In genomic region chr1:23825762-23826522, GRCh38 we compare ENCODE assay signal across 8 cellular contexts. TPM values are rescaled to one million over a fixed set of nuclear protein-coding genes. Genes with fewer than 3 reads are reported as not detected.
A peak's percentile ranks its signal among the peaks of the same experiment; 100 is the strongest.
DNase-seq lines count a peak whose midpoint lies in the region; ATAC-seq and TF ChIP-seq lines count a peak whose summit lies in the region.

No MANE protein-coding gene starts in this region.

- H3K4me1 ChIP-seq in A673 (ENCODE audit: insufficient read depth, low read length, poor library complexity, severe bottlenecking) (peaks cover 12% of the 10 kb centered on the region), Panc1 (ENCODE audit: control insufficient read depth, insufficient read depth, low read length) (0 out of 2 replicates have a peak, but pooled peaks cover 5% of the 10 kb centered on the region), esophagus muscularis mucosa (peaks cover 9 to 31% (median 13%) of the 10 kb centered on the region in 4 donors)

- POLR2A ChIA-PET in A673 (lab: Charles Lee; ENCODE audit: low non-redundant PET) = interaction anchor here (0.6 kb wide), 1 partner anchor 810 kb away, joined by 3 read pairs; the partner anchor contains the start of gene TEX46
- POLR2A ChIA-PET in Panc1 (lab: Charles Lee) = interaction anchor here (0.6 kb wide), 1 partner anchor 19 kb away, joined by 4 read pairs; no protein-coding TSS in a partner anchor

- intact Hi-C loops in A673 (cut with micrococcal nuclease; ENCODE audit: unreplicated experiment) (no loop called here), Panc1 (cut with micrococcal nuclease; ENCODE audit: unreplicated experiment) (no loop called here), esophagus muscularis mucosa (cut with DNase I) (no loop called here)

- H3K27ac ChIP-seq in A673 (ENCODE audit: low read depth, low read length, poor library complexity, severe bottlenecking) (peak overlapping the region; percentile 93), Panc1 (ENCODE audit: low read length) (peak overlapping the region; percentile 91), esophagus muscularis mucosa (replicated peaks in 1 of 4) (peak overlapping the region; percentile 92 to 96 (median 94))

- H3K4me3 ChIP-seq in A673 (ENCODE audit: low read depth, low read length, poor library complexity, severe bottlenecking) = peak overlapping the region; percentile 82
- H3K4me3 ChIP-seq in Panc1 (ENCODE audit: low read depth in 2 of 2, low read length in 2 of 2) = peak overlapping the region; percentile 87 to 99
- H3K4me3 ChIP-seq in esophagus muscularis mucosa = peak overlapping the region; percentile 81 to 99 (median 86)
- peak overlapping the region; percentile 97 for H3K4me3 ChIP-seq in retinal pigment epithelial cell (ENCODE audit: low read length)

- BruUV-seq in A673 (replicated peaks; lab: Mats Ljungman, UMichigan) = TSS peak; percentile 75
- BruUV-seq in Panc1 (replicated peaks; lab: Mats Ljungman, UMichigan) = no TSS peak

- ATAC-seq in GM19372 (IDR thresholded peaks at IDR 0.05; ENCODE audit: low read depth, unreplicated experiment) (peak; percentile 41), Panc1 (peak; percentile 35), HG02678 (IDR thresholded peaks at IDR 0.05; ENCODE audit: unreplicated experiment) (no peak)

- H3K36me3 ChIP-seq in A673 (ENCODE audit: insufficient read depth, low read length, poor library complexity, severe bottlenecking) (no peaks in the 10 kb centered on the region), Panc1 (ENCODE audit: control insufficient read depth, insufficient read depth, low read length) (no peaks in the 10 kb centered on the region; the same call in 1 of the 2 replicates), esophagus muscularis mucosa (no peaks in the 10 kb centered on the region)

- in situ Hi-C loops in Panc1 (cut with HindIII; ENCODE audit: low pct_unique_long_range_greater_than_20kb, low sequenced_read_pairs) = no loop called here

- TF ChIP-seq EP300 in esophagus muscularis mucosa (IDR thresholded peaks at IDR 0.05) = no peak

- no peak for TF ChIP-seq POLR2A in esophagus muscularis mucosa (IDR thresholded peaks at IDR 0.05; ENCODE audit: low read depth)

- H3K27me3 ChIP-seq in A673 (replicated peaks; ENCODE audit: insufficient read depth, low read depth, low read length, poor library complexity) = no peaks in the 10 kb centered on the region
- H3K27me3 ChIP-seq in Panc1 (ENCODE audit: control insufficient read depth, insufficient read depth, low read length) = no peaks in the 10 kb centered on the region
- H3K27me3 ChIP-seq in esophagus muscularis mucosa = no peaks in the 10 kb centered on the region

- DNase-seq in A673 (ENCODE audit: low spot score) (no peak), Panc1 (ENCODE audit: low read depth, low spot score) (no peak), esophagus muscularis mucosa (ENCODE audit: extremely low spot score) (no peak), retinal pigment epithelial cell (ENCODE audit: low read depth) (no peak), GM19240 (ENCODE audit: insufficient read length, low spot score) (no peak)
- DNase-seq in activated CD4-positive, alpha-beta T cell treated with anti-CD3 and anti-CD28 coated beads, Interleukin-2, amount 50 U/mL, for 4 hours = no peak

- 67% methylated on average over 24 of the region's 24 CpGs for WGBS in esophagus muscularis mucosa

- CTCF ChIA-PET in A673 (lab: Charles Lee) (interaction anchor here (0.6 to 1.0 kb wide), 3 partner anchors 15 to 91 kb away, joined by 4 to 6 read pairs (median 5); no protein-coding TSS in a partner anchor), Panc1 (lab: Charles Lee) (no interaction called here)

- no peaks in the 10 kb centered on the region for H3K9me3 ChIP-seq in A673 (ENCODE audit: low read depth, low read length, poor library complexity, severe bottlenecking)
- H3K9me3 ChIP-seq in Panc1 (ENCODE audit: control insufficient read depth, insufficient read depth, low read depth, low read length) = no peaks in the 10 kb centered on the region
- H3K9me3 ChIP-seq in esophagus muscularis mucosa = no peaks in the 10 kb centered on the region

- TF ChIP-seq CTCF in A673 (conservative IDR thresholded peaks at IDR 0.05; ENCODE audit: low read depth, low read length) (no peak), Panc1 (IDR thresholded peaks at IDR 0.05) (no peak), esophagus muscularis mucosa (IDR thresholded peaks at IDR 0.05) (no peak), retinal pigment epithelial cell (conservative IDR thresholded peaks at IDR 0.05; ENCODE audit: low read depth, low read length) (no peak)

RNA-seq across cellular contexts. Expression of gene HMGCL, which starts 0.7 kb away (rescaled TPM):
- total RNA-seq in A673 (2021) (13.9 and 17.1 TPM in 2 replicates), Panc1 (2021; ENCODE audit: unreplicated experiment) (30.8 TPM), esophagus muscularis mucosa (10 to 100 TPM; 25.5 to 50.0 (median 43.9) TPM)
- polyA plus RNA-seq in Panc1 (2012; ENCODE audit: insufficient read length) = 34.1 TPM

RNA-seq across cellular contexts. Expression of gene GALE, which starts 25.4 kb away (rescaled TPM):
- 42.7 and 49.3 TPM in 2 replicates for total RNA-seq in A673 (2021)
- total RNA-seq in Panc1 (2021; ENCODE audit: unreplicated experiment) = 114 TPM
- 112 TPM for polyA plus RNA-seq in Panc1 (2012; ENCODE audit: insufficient read length)
- 10 to 100 TPM in 3 of 4 donors, 1 to 10 TPM in 1; 7.1 to 13.6 (median 12.8) TPM for total RNA-seq in esophagus muscularis mucosa

RNA-seq across cellular contexts. Expression of gene LYPLA2, which starts 35.0 kb away (rescaled TPM):
- 54.5 and 66.2 TPM in 2 replicates for total RNA-seq in A673 (2021)
- 82.9 TPM for total RNA-seq in Panc1 (2021; ENCODE audit: unreplicated experiment)
- polyA plus RNA-seq in Panc1 (2012; ENCODE audit: insufficient read length) = 106 TPM
- 10 to 100 TPM; 32.8 to 51.4 (median 40.8) TPM for total RNA-seq in esophagus muscularis mucosa

RNA-seq across cellular contexts. Expression of gene FUCA1, which starts 42.1 kb away (rescaled TPM):
- total RNA-seq in A673 (2021) (8.9 and 12.1 TPM in 2 replicates), Panc1 (2021; ENCODE audit: unreplicated experiment) (14.3 TPM), esophagus muscularis mucosa (10 to 100 TPM; 20.0 to 25.9 (median 25.2) TPM)
- polyA plus RNA-seq in Panc1 (2012; ENCODE audit: insufficient read length) = 9.8 TPM

RNA-seq across cellular contexts. Expression of gene PITHD1, which starts 47.7 kb away (rescaled TPM):
- total RNA-seq in A673 (2021) (63.8 and 78.9 TPM in 2 replicates), Panc1 (2021; ENCODE audit: unreplicated experiment) (48.9 TPM), esophagus muscularis mucosa (10 to 100 TPM; 43.6 to 66.6 (median 56.0) TPM)
- polyA plus RNA-seq in Panc1 (2012; ENCODE audit: insufficient read length) = 43.0 TPM
